37 cellular contexts compared by ENCODE assay signal in genomic region chr3:32831062-32831461, GRCh38. TPM values are rescaled to one million over a fixed set of nuclear protein-coding genes. Genes with fewer than 3 reads are reported as not detected.
"Had no signal": no experiment of that assay in that cellular context is flagged by ENCODE, and none has a peak within 500 bp of the region (broad histone marks: within the 10 kb centered on the region; RNA-seq: fewer than 3 reads in every experiment).

No MANE protein-coding gene starts in this region.

- H3K9me3 ChIP-seq: ascending aorta, breast epithelium, colonic mucosa, esophagus squamous epithelium, gastroesophageal sphincter had no signal

- H3K4me1 Mint-ChIP-seq: activated CD4-positive, alpha-beta T cell treated with anti-CD3 and anti-CD28 coated beads for 36 hours; activated CD4-positive, alpha-beta T cell treated with anti-CD3 and anti-CD28 coated beads, Interleukin-2, amount 10 ng/mL, durations not matched to agents 24 days and 14 days; activated CD8-positive, alpha-beta memory T cell treated with anti-CD3 and anti-CD28 coated beads, Interleukin-2, amount 10 ng/mL, durations not matched to agents 7 days and 5 days; activated naive CD4-positive, alpha-beta T cell treated with anti-CD3 and anti-CD28 coated beads, Interleukin-2, amount 50 U/mL, for 24 hours; activated naive CD8-positive, alpha-beta T cell treated with anti-CD3 and anti-CD28 coated beads, Interleukin-2, amount 10 ng/mL, durations not matched to agents 7 days and 5 days; T-helper 17 cell had no signal

- H3K4me3 ChIP-seq: ascending aorta, breast epithelium, cardiac muscle cell, colonic mucosa, esophagus squamous epithelium, gastroesophageal sphincter had no signal

- H3K27ac ChIP-seq: ascending aorta, breast epithelium, cardiac muscle cell, colonic mucosa, epithelial cell of prostate, esophagus squamous epithelium, gastroesophageal sphincter, WERI-Rb-1 had no signal

- H3K36me3 ChIP-seq: ascending aorta, breast epithelium, cardiac muscle cell, colonic mucosa, esophagus squamous epithelium, gastroesophageal sphincter, WERI-Rb-1 had no signal

- H3K4me1 ChIP-seq: ascending aorta, breast epithelium, colonic mucosa, esophagus squamous epithelium, gastroesophageal sphincter had no signal

- H3K27me3 ChIP-seq: ascending aorta, cardiac muscle cell, colonic mucosa had no signal

- H3K36me3 Mint-ChIP-seq: activated CD4-positive, alpha-beta memory T cell treated with anti-CD3 and anti-CD28 coated beads for 36 hours; activated CD8-positive, alpha-beta memory T cell treated with anti-CD3 and anti-CD28 coated beads, Interleukin-2, amount 10 ng/mL, durations not matched to agents 7 days and 5 days; activated naive CD4-positive, alpha-beta T cell treated with anti-CD3 and anti-CD28 coated beads, Interleukin-2, amount 50 U/mL, for 24 hours; activated naive CD8-positive, alpha-beta T cell treated with anti-CD3 and anti-CD28 coated beads, Interleukin-2, amount 10 ng/mL, durations not matched to agents 7 days and 5 days; brain had no signal

- ATAC-seq: activated CD4-positive, alpha-beta T cell treated with anti-CD3 and anti-CD28 coated beads for 36 hours; activated CD8-positive, alpha-beta memory T cell treated with anti-CD3 and anti-CD28 coated beads, Interleukin-2, amount 10 ng/mL, durations not matched to agents 7 days and 5 days; activated CD8-positive, alpha-beta T cell treated with anti-CD3 and anti-CD28 coated beads, Interleukin-2, amount 10 ng/mL, durations not matched to agents 7 days and 5 days; gastroesophageal sphincter; T-helper 17 cell had no signal

- H3K4me3 Mint-ChIP-seq: activated CD4-positive, alpha-beta memory T cell treated with anti-CD3 and anti-CD28 coated beads for 36 hours; activated CD4-positive, alpha-beta T cell treated with anti-CD3 and anti-CD28 coated beads for 36 hours; activated CD4-positive, alpha-beta T cell treated with anti-CD3 and anti-CD28 coated beads, Interleukin-2, amount 10 ng/mL, durations not matched to agents 24 days and 14 days; activated CD8-positive, alpha-beta memory T cell treated with anti-CD3 and anti-CD28 coated beads, Interleukin-2, amount 10 ng/mL, durations not matched to agents 7 days and 5 days; activated CD8-positive, alpha-beta T cell treated with anti-CD3 and anti-CD28 coated beads, Interleukin-2, amount 10 ng/mL, durations not matched to agents 7 days and 5 days; activated naive CD4-positive, alpha-beta T cell treated with anti-CD3 and anti-CD28 coated beads for 36 hours; activated naive CD4-positive, alpha-beta T cell treated with anti-CD3 and anti-CD28 coated beads, Interleukin-2, amount 50 U/mL, for 24 hours; activated naive CD8-positive, alpha-beta T cell treated with anti-CD3 and anti-CD28 coated beads, Interleukin-2, amount 10 ng/mL, durations not matched to agents 7 days and 5 days; activated T-helper 1 cell treated with anti-CD3 and anti-CD28 coated beads, Interleukin-12 subunit alpha, Interleukin-12 subunit beta, Interleukin-2, Interleukin-4 antibody, amounts not matched to agents 30 ng/mL and 10 ng/mL and 1 ng/mL, durations not matched to agents 14 hours and 24 hours and 36 hours; brain; T-helper 17 cell; T-helper 2 cell treated with Interferon-gamma antibody and Interleukin-4, amounts not matched to agents 5 μg/mL and 100 μg/mL, for 36 hours had no signal

- H3K27ac Mint-ChIP-seq: activated CD4-positive, alpha-beta memory T cell treated with anti-CD3 and anti-CD28 coated beads for 36 hours; activated CD4-positive, alpha-beta T cell treated with anti-CD3 and anti-CD28 coated beads for 36 hours; activated CD4-positive, alpha-beta T cell treated with anti-CD3 and anti-CD28 coated beads, Interleukin-2, amount 10 ng/mL, durations not matched to agents 24 days and 14 days; activated CD8-positive, alpha-beta memory T cell treated with anti-CD3 and anti-CD28 coated beads, Interleukin-2, amount 10 ng/mL, durations not matched to agents 7 days and 5 days; activated CD8-positive, alpha-beta T cell treated with anti-CD3 and anti-CD28 coated beads, Interleukin-2, amount 10 ng/mL, durations not matched to agents 7 days and 5 days; activated naive CD4-positive, alpha-beta T cell treated with anti-CD3 and anti-CD28 coated beads for 36 hours; activated naive CD4-positive, alpha-beta T cell treated with anti-CD3 and anti-CD28 coated beads, Interleukin-2, amount 50 U/mL, for 24 hours; activated naive CD8-positive, alpha-beta T cell treated with anti-CD3 and anti-CD28 coated beads, Interleukin-2, amount 10 ng/mL, durations not matched to agents 7 days and 5 days; activated T-helper 1 cell treated with anti-CD3 and anti-CD28 coated beads, Interleukin-12 subunit alpha, Interleukin-12 subunit beta, Interleukin-2, Interleukin-4 antibody, amounts not matched to agents 30 ng/mL and 10 ng/mL and 1 ng/mL, durations not matched to agents 14 hours and 24 hours and 36 hours; activated T-helper 2 cell treated with anti-CD3 and anti-CD28 coated beads, Interferon-gamma antibody, Interleukin-2, Interleukin-4, amounts not matched to agents 10 μg/mL and 5 μg/mL and 100 μg/mL, durations not matched to agents 14 hours and 24 hours and 36 hours; brain; T-helper 17 cell; T-helper 2 cell treated with Interferon-gamma antibody and Interleukin-4, amounts not matched to agents 5 μg/mL and 100 μg/mL, for 36 hours had no signal

- H3K9me3 Mint-ChIP-seq: activated CD4-positive, alpha-beta memory T cell treated with anti-CD3 and anti-CD28 coated beads for 36 hours; activated CD4-positive, alpha-beta T cell treated with anti-CD3 and anti-CD28 coated beads, Interleukin-2, amount 10 ng/mL, durations not matched to agents 24 days and 14 days; activated naive CD4-positive, alpha-beta T cell treated with anti-CD3 and anti-CD28 coated beads for 36 hours; activated naive CD4-positive, alpha-beta T cell treated with anti-CD3 and anti-CD28 coated beads, Interleukin-2, amount 50 U/mL, for 24 hours; activated naive CD8-positive, alpha-beta T cell treated with anti-CD3 and anti-CD28 coated beads, Interleukin-2, amount 10 ng/mL, durations not matched to agents 7 days and 5 days; activated T-helper 1 cell treated with anti-CD3 and anti-CD28 coated beads, Interleukin-12 subunit alpha, Interleukin-12 subunit beta, Interleukin-2, Interleukin-4 antibody, amounts not matched to agents 30 ng/mL and 10 ng/mL and 1 ng/mL, durations not matched to agents 14 hours and 24 hours and 36 hours; activated T-helper 2 cell treated with anti-CD3 and anti-CD28 coated beads, Interferon-gamma antibody, Interleukin-2, Interleukin-4, amounts not matched to agents 10 μg/mL and 5 μg/mL and 100 μg/mL, durations not matched to agents 14 hours and 24 hours and 36 hours; brain; T-helper 2 cell treated with Interferon-gamma antibody and Interleukin-4, amounts not matched to agents 5 μg/mL and 100 μg/mL, for 36 hours had no signal

- DNase-seq: activated CD4-positive, alpha-beta memory T cell treated with anti-CD3 and anti-CD28 coated beads for 36 hours; activated CD4-positive, alpha-beta T cell treated with anti-CD3 and anti-CD28 coated beads for 36 hours; activated CD4-positive, alpha-beta T cell treated with anti-CD3 and anti-CD28 coated beads, Interleukin-2, amount 10 ng/mL, durations not matched to agents 24 days and 14 days; activated CD4-positive, CD25-positive, alpha-beta regulatory T cell; activated CD4-positive, CD25-positive, alpha-beta regulatory T cell treated with anti-CD3 and anti-CD28 coated beads, Interleukin-2, amount 50 U/mL, for 72 hours; activated CD8-positive, alpha-beta memory T cell treated with anti-CD3 and anti-CD28 coated beads, Interleukin-2, amount 10 ng/mL, durations not matched to agents 7 days and 5 days; activated CD8-positive, alpha-beta memory T cell treated with anti-CD3 and anti-CD28 coated beads, Interleukin-2, amount 50 U/mL, for 4 hours; activated CD8-positive, alpha-beta T cell treated with anti-CD3 and anti-CD28 coated beads, Interleukin-2, amount 10 ng/mL, durations not matched to agents 7 days and 5 days; activated effector memory CD4-positive, alpha-beta T cell treated with anti-CD3 and anti-CD28 coated beads, Interleukin-2, amount 50 U/mL, for 16 hours; activated naive CD4-positive, alpha-beta T cell treated with anti-CD3 and anti-CD28 coated beads for 36 hours; activated naive CD8-positive, alpha-beta T cell treated with anti-CD3 and anti-CD28 coated beads, Interleukin-2, amount 10 ng/mL, durations not matched to agents 7 days and 5 days; activated T-cell treated with anti-CD3 and anti-CD28 coated beads, Interleukin-2, amount 50 U/mL, for 1 hour; activated T-cell treated with anti-CD3 and anti-CD28 coated beads, Interleukin-2, amount 50 U/mL, for 48 hours; central memory CD4-positive, alpha-beta T cell; cerebellar nuclear complex; colonic mucosa; effector CD8-positive, alpha-beta T cell; esophagus squamous epithelium; foreskin melanocyte; T-helper 1 cell; T-helper 17 cell; T1000; WERI-Rb-1 had no signal

RNA-seq across cellular contexts. Expression of gene TRIM71, which starts 13.3 kb away (rescaled TPM):
- total RNA-seq: activated CD8-positive, alpha-beta T cell treated with anti-CD3 and anti-CD28 coated beads, Interleukin-2, amount 10 ng/mL, durations not matched to agents 7 days and 5 days; activated naive CD8-positive, alpha-beta T cell treated with anti-CD3 and anti-CD28 coated beads, Interleukin-2, amount 10 ng/mL, durations not matched to agents 7 days and 5 days; ascending aorta; endothelial cell of umbilical vein; esophagus squamous epithelium; fibroblast of villous mesenchyme; gastroesophageal sphincter; glomerular endothelial cell had no signal
- polyA plus RNA-seq: endothelial cell of umbilical vein, esophagus had no signal
